ENCODE assay signal across 8 cellular contexts in genomic region chr1:200258447-200259375, GRCh38.
DNase-seq lines count a peak whose midpoint lies in the region; ATAC-seq and TF ChIP-seq lines count a peak whose summit lies in the region.

No MANE protein-coding gene starts in this region.

- no peak overlapping the region for H2BK15ac ChIP-seq in neuronal stem cell (ENCODE audit: low read length)

- no peak overlapping the region for H2BK12ac ChIP-seq in neuronal stem cell (ENCODE audit: low read length)

- ATAC-seq in GM19463 (IDR thresholded peaks at IDR 0.05; ENCODE audit: unreplicated experiment) (peak; percentile 46), omental fat pad (ENCODE audit: low FRiP score) (no peak)

- no peak overlapping the region for H4K8ac ChIP-seq in neuronal stem cell (ENCODE audit: low read depth, low read length)

- no peak overlapping the region for H2BK5ac ChIP-seq in neuronal stem cell (ENCODE audit: low read length)

- intact Hi-C loops in spleen (cut with DNase I; ENCODE audit: low total_unique reads) (no loop called here), prostate gland (cut with DNase I) (no loop called here)

- no peak overlapping the region for H3K18ac ChIP-seq in neuronal stem cell (ENCODE audit: low read length)

- no peak overlapping the region for H3K14ac ChIP-seq in neuronal stem cell (ENCODE audit: low read length)

- TF ChIP-seq POLR2A in NB4 (IDR thresholded peaks at IDR 0.05; ENCODE audit: extremely low read depth, insufficient read length), result no peak
- no peak for TF ChIP-seq POLR2A in spleen (IDR thresholded peaks at IDR 0.05)
- no peak for TF ChIP-seq POLR2A in prostate gland (IDR thresholded peaks at IDR 0.05)

- H3K4ac ChIP-seq in neuronal stem cell (ENCODE audit: low read length), result no peak overlapping the region

- H3K27ac ChIP-seq in spleen, result no peak overlapping the region
- no peak overlapping the region for H3K27ac ChIP-seq in prostate gland
- no peak overlapping the region for H3K27ac ChIP-seq in neuronal stem cell (replicated peaks; ENCODE audit: low read length)

- no peak overlapping the region for H4K91ac ChIP-seq in neuronal stem cell (ENCODE audit: low read depth, low read length, poor library complexity)

- H3K4me2 ChIP-seq in neuronal stem cell (ENCODE audit: insufficient read depth, low read length, poor library complexity, severe bottlenecking), result no peak overlapping the region

- TF ChIP-seq CTCF in NB4 (IDR thresholded peaks at IDR 0.05; ENCODE audit: low read depth, low read length) (peak; percentile 28), spleen (IDR thresholded peaks at IDR 0.05 in 8 of 11, conservative IDR thresholded peaks at IDR 0.05 in 3 of 11) (peak in 8 of 11 experiments; percentile 23 to 55 (median 46)), prostate gland (IDR thresholded peaks at IDR 0.05) (peak in 1 of 4 experiments; percentile 29), omental fat pad (IDR thresholded peaks at IDR 0.05) (no peak)

- no peak overlapping the region for H2AK5ac ChIP-seq in neuronal stem cell (ENCODE audit: low read depth, low read length)

- no peaks in the 10 kb centered on the region for H3K79me1 ChIP-seq in neuronal stem cell (ENCODE audit: low read depth, low read length)

- H3K27me3 ChIP-seq in spleen (replicated peaks in 1 of 7) (peaks cover 0 to 4% (median 0%) of the 10 kb centered on the region in 7 donors), prostate gland (replicated peaks; ENCODE audit: insufficient read depth) (no peaks in the 10 kb centered on the region), neuronal stem cell (ENCODE audit: control insufficient read depth in 3 of 3, insufficient read depth in 3 of 3, low read depth in 1 of 3, low read length in 3 of 3) (no peaks in the 10 kb centered on the region)

- DNase-seq in D341Med (ENCODE audit: low spot score) (peak; percentile 59), NB4 (ENCODE audit: low read depth) (peak; percentile 46), dermis blood vessel endothelial cell (peak; percentile 58), spleen (no peak), prostate gland (ENCODE audit: low spot score) (no peak), neuronal stem cell (ENCODE audit: low spot score) (no peak), omental fat pad (ENCODE audit: low spot score) (no peak)

- 77 to 85% (median 81%) methylated on average over 10 of the region's 10 CpGs for WGBS in spleen, 5 donors
- 91% methylated on average over 10 of the region's 10 CpGs for WGBS in prostate gland
- no CpG with 5 or more reads among the region's 10 CpGs for WGBS in neuronal stem cell (ENCODE audit: extremely low coverage in 2 of 2, insufficient read length in 2 of 2, insufficient replicate concordance in 1 of 2), 2 donors

- H3K9me3 ChIP-seq in spleen (no peaks in the 10 kb centered on the region), prostate gland (no peaks in the 10 kb centered on the region), neuronal stem cell (replicated peaks in 1 of 2; ENCODE audit: control insufficient read depth in 2 of 2, insufficient read depth in 1 of 2, low read depth in 1 of 2, low read length in 2 of 2) (no peaks in the 10 kb centered on the region)

- H3K4me1 ChIP-seq in spleen, result no peaks in the 10 kb centered on the region
- H3K4me1 ChIP-seq in prostate gland (replicated peaks), result no peaks in the 10 kb centered on the region
- no peaks in the 10 kb centered on the region for H3K4me1 ChIP-seq in neuronal stem cell (ENCODE audit: control insufficient read depth in 2 of 2, insufficient read depth in 1 of 2, low read depth in 1 of 2, low read length in 2 of 2)

- H3K4me3 ChIP-seq in NB4 (ENCODE audit: low read depth, low read length) (no peak overlapping the region), spleen (no peak overlapping the region), prostate gland (no peak overlapping the region), neuronal stem cell (ENCODE audit: low read length in 2 of 2) (no peak overlapping the region)

- H3K9ac ChIP-seq in neuronal stem cell (ENCODE audit: low read depth, low read length, poor library complexity), result no peak overlapping the region

- no peak overlapping the region for H3K23ac ChIP-seq in neuronal stem cell (ENCODE audit: low read depth, low read length, poor library complexity)

- no peak overlapping the region for H2AFZ ChIP-seq in neuronal stem cell (ENCODE audit: low read length)

- no peaks in the 10 kb centered on the region for H3K36me3 ChIP-seq in spleen
- H3K36me3 ChIP-seq in prostate gland, result no peaks in the 10 kb centered on the region
- H3K36me3 ChIP-seq in neuronal stem cell (replicated peaks in 1 of 2; ENCODE audit: control insufficient read depth in 2 of 2, insufficient read depth in 2 of 2, low read length in 2 of 2), result no peaks in the 10 kb centered on the region

- no peak overlapping the region for H2BK120ac ChIP-seq in neuronal stem cell (ENCODE audit: low read depth, low read length)

Comparison
In these comparisons a context has a peak if more than half of its experiments do, and no peak if none do; other contexts are left out.
1. DNase-seq: peak in D341Med (single experiment), NB4 (single experiment) and dermis blood vessel endothelial cell (single experiment); none in spleen (single experiment), prostate gland (single experiment), neuronal stem cell (single experiment) and omental fat pad (single experiment).
2. CTCF ChIP-seq: peak in NB4 (single experiment) and spleen (8 of 11); none in omental fat pad (0 of 3).